10 cellular contexts compared by ENCODE assay signal in genomic region chr17:75909812-75910274, GRCh38. TPM values are rescaled to one million over a fixed set of nuclear protein-coding genes. Genes with fewer than 3 reads are reported as not detected.
DNase-seq lines count a peak whose midpoint lies in the region; ATAC-seq and TF ChIP-seq lines count a peak whose summit lies in the region.
"Had no signal": no experiment of that assay in that cellular context is flagged by ENCODE, and none has a peak within 500 bp of the region (broad histone marks: within the 10 kb centered on the region; RNA-seq: fewer than 3 reads in every experiment).

No MANE protein-coding gene starts in this region.

- H3K4ac ChIP-seq in mesenchymal stem cell (ENCODE audit: low read depth in 1 of 2, low read length in 2 of 2): no peak overlapping the region

- no peak overlapping the region for H2AK5ac ChIP-seq in mesenchymal stem cell (ENCODE audit: low read length, severe bottlenecking)

- no peak overlapping the region for H3K14ac ChIP-seq in mesenchymal stem cell (ENCODE audit: low read length in 2 of 2)

- no peak overlapping the region for H2AFZ ChIP-seq in mesenchymal stem cell (ENCODE audit: low read depth, low read length)

- H4K91ac ChIP-seq in mesenchymal stem cell (ENCODE audit: low read length): no peak overlapping the region

- no peak overlapping the region for H3K4me2 ChIP-seq in mesenchymal stem cell (ENCODE audit: low read length, poor library complexity, severe bottlenecking)

- no peaks in the 10 kb centered on the region for H3K79me1 ChIP-seq in mesenchymal stem cell (replicated peaks; ENCODE audit: low read length, poor library complexity, severe bottlenecking)

- H2BK15ac ChIP-seq in mesenchymal stem cell (ENCODE audit: low read depth, poor library complexity, severe bottlenecking): no peak overlapping the region

- H2BK12ac ChIP-seq in mesenchymal stem cell (ENCODE audit: low read length in 2 of 2): no peak overlapping the region

- H3K27me3 ChIP-seq in WERI-Rb-1 (ENCODE audit: insufficient read depth, low read depth, severe bottlenecking) (no peaks in the 10 kb centered on the region), mesenchymal stem cell (ENCODE audit: control insufficient read depth in 1 of 2, insufficient read depth in 1 of 2, low read length in 2 of 2) (no peaks in the 10 kb centered on the region), gastroesophageal sphincter (no peaks in the 10 kb centered on the region)

- H3K4me3 ChIP-seq in WERI-Rb-1 (ENCODE audit: low read depth, low read length) (no peak overlapping the region), mesenchymal stem cell (ENCODE audit: insufficient read depth in 1 of 2, low read depth in 1 of 2, low read length in 2 of 2) (no peak overlapping the region), gastroesophageal sphincter (no peak overlapping the region)

- no peak overlapping the region for H2BK5ac ChIP-seq in mesenchymal stem cell (ENCODE audit: low read depth, low read length, poor library complexity, severe bottlenecking)

- DNase-seq in EH (ENCODE audit: low read depth) (peak; percentile 14), NCI-H2029 (lab: John Stamatoyannopoulos, UW) (peak; percentile 80), WERI-Rb-1 (no peak), mesenchymal stem cell (no peak), mucosa of gallbladder (ENCODE audit: low spot score) (no peak), MV-4-11 (lab: John Stamatoyannopoulos, UW) (no peak)
- DNase-seq in activated effector memory CD4-positive, alpha-beta T cell treated with anti-CD3 and anti-CD28 coated beads, Interleukin-2, amount 50 U/mL, for 16 hours: no peak
- DNase-seq: activated CD4-positive, alpha-beta memory T cell treated with anti-CD3 and anti-CD28 coated beads for 36 hours; stimulated activated naive CD8-positive, alpha-beta T cell treated with anti-CD3 and anti-CD28 coated beads, Interleukin-15, amount 100 ng/mL, for 72 hours had no signal

- no peak overlapping the region for H3K23ac ChIP-seq in mesenchymal stem cell (ENCODE audit: low read length in 2 of 2)

- H3K36me3 ChIP-seq in WERI-Rb-1 (peaks cover 20% of the 10 kb centered on the region; the same call in 1 of the 2 replicates), mesenchymal stem cell (ENCODE audit: control insufficient read depth in 1 of 2, insufficient read depth in 2 of 2, low read depth in 1 of 2, low read length in 2 of 2) (peaks cover 21 to 24% of the 10 kb centered on the region in 2 experiments), gastroesophageal sphincter (peaks cover 0 to 31% of the 10 kb centered on the region in 2 donors)

- H3K27ac ChIP-seq in WERI-Rb-1 (peak overlapping the region; percentile 64; the same call in 1 of the 2 replicates), mesenchymal stem cell (ENCODE audit: low read length, poor library complexity, severe bottlenecking) (no peak overlapping the region), gastroesophageal sphincter (no peak overlapping the region)

- TF ChIP-seq EP300 in gastroesophageal sphincter (IDR thresholded peaks at IDR 0.05): no peak

- H4K8ac ChIP-seq in mesenchymal stem cell (ENCODE audit: low read length): peak overlapping the region; percentile 67

- TF ChIP-seq CTCF in WERI-Rb-1 (IDR thresholded peaks at IDR 0.05; ENCODE audit: low read depth, low read length) (no peak), gastroesophageal sphincter (IDR thresholded peaks at IDR 0.05) (no peak)

- WGBS in mesenchymal stem cell: 92% methylated on average over 11 of the region's 11 CpGs
- WGBS in gastroesophageal sphincter (ENCODE audit: low coverage in 1 of 2), 2 donors: 60 to 83% methylated on average over 1 to 4 of the region's 11 CpGs

- H2BK120ac ChIP-seq in mesenchymal stem cell (ENCODE audit: low read depth, low read length): no peak overlapping the region

- ATAC-seq in gastroesophageal sphincter: no peak
- ATAC-seq: stimulated activated naive CD8-positive, alpha-beta T cell treated with anti-CD3 and anti-CD28 coated beads, Interleukin-15, amount 100 ng/mL, for 72 hours had no signal

- H3K9ac ChIP-seq in mesenchymal stem cell (ENCODE audit: low read length): no peak overlapping the region

- TF ChIP-seq POLR2A in gastroesophageal sphincter (IDR thresholded peaks at IDR 0.05): no peak

- H3K9me3 ChIP-seq in WERI-Rb-1 (ENCODE audit: severe bottlenecking) (no peaks in the 10 kb centered on the region), mesenchymal stem cell (ENCODE audit: control insufficient read depth, low read length) (no peaks in the 10 kb centered on the region), gastroesophageal sphincter (no peaks in the 10 kb centered on the region)

- peaks cover 9% of the 10 kb centered on the region for H3K4me1 ChIP-seq in mesenchymal stem cell (ENCODE audit: control insufficient read depth, insufficient read depth, low read depth, low read length)
- peaks cover 0 to 9% (median 0%) of the 10 kb centered on the region in 3 donors for H3K4me1 ChIP-seq in gastroesophageal sphincter

- H3K18ac ChIP-seq in mesenchymal stem cell (ENCODE audit: low read depth in 1 of 2, low read length in 2 of 2): no peak overlapping the region

RNA-seq across cellular contexts. Expression of gene MRPL38, which starts 5.2 kb away (rescaled TPM):
- 44.2 TPM for polyA plus RNA-seq in mesenchymal stem cell (2013, experiment 1 of 2)
- 41.8 TPM for polyA plus RNA-seq in mesenchymal stem cell (2013, experiment 2 of 2)
- 107 TPM for total RNA-seq in mucosa of gallbladder
- total RNA-seq in gastroesophageal sphincter: 10 to 100 TPM; 18.4 to 69.6 (median 44.3) TPM

RNA-seq across cellular contexts. Expression of gene TRIM65, which starts 13.1 kb away (rescaled TPM):
- 15.7 TPM for polyA plus RNA-seq in mesenchymal stem cell (2013, experiment 1 of 2)
- 15.2 TPM for polyA plus RNA-seq in mesenchymal stem cell (2013, experiment 2 of 2)
- total RNA-seq in mucosa of gallbladder (24.0 TPM), gastroesophageal sphincter (10 to 100 TPM; 18.7 to 34.4 (median 31.2) TPM)

RNA-seq across cellular contexts. Expression of gene FBF1, which starts 31.0 kb away (rescaled TPM):
- 1.8 TPM for polyA plus RNA-seq in mesenchymal stem cell (2013, experiment 1 of 2)
- polyA plus RNA-seq in mesenchymal stem cell (2013, experiment 2 of 2): 1.6 TPM
- total RNA-seq in mucosa of gallbladder (28.9 TPM), gastroesophageal sphincter (10 to 100 TPM in 1 of 4 donors, 1 to 10 TPM in 3; 4.6 to 20.2 (median 7.7) TPM)

RNA-seq across cellular contexts. Expression of gene TRIM47, which starts 31.5 kb away (rescaled TPM):
- polyA plus RNA-seq in mesenchymal stem cell (2013, experiment 1 of 2): 42.8 TPM
- polyA plus RNA-seq in mesenchymal stem cell (2013, experiment 2 of 2): 46.1 TPM
- 68.2 TPM for total RNA-seq in mucosa of gallbladder
- 100 to 1,000 TPM in 1 of 4 donors, 10 to 100 TPM in 3; 21.0 to 146 (median 40.8) TPM for total RNA-seq in gastroesophageal sphincter

RNA-seq across cellular contexts. Expression of gene WBP2, which starts 54.7 kb away (rescaled TPM):
- 173 TPM for polyA plus RNA-seq in mesenchymal stem cell (2013, experiment 1 of 2)
- polyA plus RNA-seq in mesenchymal stem cell (2013, experiment 2 of 2): 171 TPM
- total RNA-seq in mucosa of gallbladder: 160 TPM
- total RNA-seq in gastroesophageal sphincter: 10 to 100 TPM; 50.0 to 83.9 (median 57.6) TPM

Comparison
In these comparisons a context has a peak if more than half of its experiments do, and no peak if none do; other contexts are left out.
1. DNase-seq: peak in EH (single experiment) and NCI-H2029 (single experiment); none in WERI-Rb-1 (single experiment), mesenchymal stem cell (single experiment), mucosa of gallbladder (single experiment), activated effector memory CD4-positive, alpha-beta T cell treated with anti-CD3 and anti-CD28 coated beads, Interleukin-2, amount 50 U/mL, for 16 hours (single experiment) and MV-4-11 (single experiment).